9 cellular contexts compared by ENCODE assay signal in genomic region chr1:211335507-211336157, GRCh38. TPM values are rescaled to one million over a fixed set of nuclear protein-coding genes. Genes with fewer than 3 reads are reported as not detected.
DNase-seq lines count a peak whose midpoint lies in the region; ATAC-seq and TF ChIP-seq lines count a peak whose summit lies in the region.
"Had no signal": no experiment of that assay in that cellular context is flagged by ENCODE, and none has a peak within 500 bp of the region (broad histone marks: within the 10 kb centered on the region; RNA-seq: fewer than 3 reads in every experiment).

No MANE protein-coding gene starts in this region.

- no peaks in the 10 kb centered on the region for H3K79me2 ChIP-seq in mammary epithelial cell (ENCODE audit: insufficient read depth, low read length)
- H3K79me2 ChIP-seq in PC-9 (ENCODE audit: low read depth), result no peaks in the 10 kb centered on the region
- H3K79me2 ChIP-seq in SK-N-SH (ENCODE audit: insufficient read depth), result peaks cover 10% of the 10 kb centered on the region; the same call in 1 of the 2 replicates

- WGBS in mammary epithelial cell (ENCODE audit: low coverage, missing lambda C conversion rate), result 100% methylated on average over 3 of the region's 3 CpGs
- WGBS in transverse colon (ENCODE audit: low coverage in 1 of 2), 2 donors, result 24 to 63% methylated on average over 1 to 3 of the region's 3 CpGs
- 92% methylated on average over 3 of the region's 3 CpGs for WGBS in SK-N-SH (ENCODE audit: low lambda C conversion rate)

- H4K20me1 ChIP-seq in mammary epithelial cell (ENCODE audit: insufficient read depth, low read length), result no peaks in the 10 kb centered on the region
- H4K20me1 ChIP-seq in PC-9 (ENCODE audit: insufficient read depth), result no peaks in the 10 kb centered on the region
- H4K20me1 ChIP-seq in SK-N-SH (ENCODE audit: insufficient read depth), result no peaks in the 10 kb centered on the region

- H3K4me1 Mint-ChIP-seq in T-helper 1 cell treated with Interleukin-12 subunit alpha and Interleukin-12 subunit beta and Interleukin-4 antibody, amounts not matched to agents 30 μg/mL and 1 μg/mL, for 36 hours (ENCODE audit: low read depth), result peaks cover 74% of the 10 kb centered on the region

- no peaks in the 10 kb centered on the region for H3K9me3 Mint-ChIP-seq in T-helper 1 cell treated with Interleukin-12 subunit alpha and Interleukin-12 subunit beta and Interleukin-4 antibody, amounts not matched to agents 30 μg/mL and 1 μg/mL, for 36 hours

- H3K27ac Mint-ChIP-seq in T-helper 1 cell treated with Interleukin-12 subunit alpha and Interleukin-12 subunit beta and Interleukin-4 antibody, amounts not matched to agents 30 μg/mL and 1 μg/mL, for 36 hours, result peak overlapping the region; percentile 92

- dilution Hi-C loops in mammary epithelial cell (cut with HindIII; ENCODE audit: low sequenced_read_pairs), result loop anchor here (25.0 kb wide), 1 partner anchor 327 kb away; no protein-coding TSS in a partner anchor

- H3K4me3 ChIP-seq in breast epithelium (no peak overlapping the region), mammary epithelial cell (replicated peaks in 1 of 3; ENCODE audit: insufficient read depth in 1 of 3, low read depth in 2 of 3, low read length in 3 of 3) (no peak overlapping the region), transverse colon (peak overlapping the region in 1 of 4 donors; percentile 8), PC-9 (no peak overlapping the region), SK-N-SH (ENCODE audit: low read depth in 2 of 2, low read length in 1 of 2) (no peak overlapping the region)
- H3K4me3 ChIP-seq: prostate gland had no signal

- TF ChIP-seq EP300 in transverse colon (IDR thresholded peaks at IDR 0.05; ENCODE audit: low read depth), result no peak
- no peak for TF ChIP-seq EP300 in SK-N-SH (IDR thresholded peaks at IDR 0.05; ENCODE audit: borderline replicate concordance in 1 of 2, low read depth in 1 of 2, low read length in 1 of 2)

- H3K27me3 ChIP-seq in breast epithelium (no peaks in the 10 kb centered on the region), mammary epithelial cell (ENCODE audit: insufficient read depth, low read length) (no peaks in the 10 kb centered on the region), transverse colon (no peaks in the 10 kb centered on the region), PC-9 (ENCODE audit: insufficient read depth, low read depth) (no peaks in the 10 kb centered on the region), SK-N-SH (ENCODE audit: insufficient read depth) (no peaks in the 10 kb centered on the region)

- intact Hi-C loops in breast epithelium (cut with DNase I; ENCODE audit: low total_unique reads) (no loop called here), mammary epithelial cell (cut with micrococcal nuclease) (no loop called here), transverse colon (cut with DNase I; ENCODE audit: low total_unique reads) (no loop called here), PC-9 (cut with micrococcal nuclease; ENCODE audit: unreplicated experiment) (no loop called here)

- H2AFZ ChIP-seq in mammary epithelial cell (ENCODE audit: low read depth, low read length) (no peak overlapping the region), PC-9 (no peak overlapping the region), SK-N-SH (ENCODE audit: low read depth) (no peak overlapping the region)

- H3K4me3 Mint-ChIP-seq in T-helper 1 cell treated with Interleukin-12 subunit alpha and Interleukin-12 subunit beta and Interleukin-4 antibody, amounts not matched to agents 30 μg/mL and 1 μg/mL, for 36 hours, result peak overlapping the region; percentile 69

- TF ChIP-seq RAD21 in SK-N-SH (IDR thresholded peaks at IDR 0.05; ENCODE audit: low read length), result no peak

- no peak overlapping the region for H3K4me2 ChIP-seq in mammary epithelial cell (ENCODE audit: insufficient read depth, low read depth, low read length)
- H3K4me2 ChIP-seq in PC-9, result no peak overlapping the region
- no peak overlapping the region for H3K4me2 ChIP-seq in SK-N-SH

- no peak for TF ChIP-seq CTCF in breast epithelium (IDR thresholded peaks at IDR 0.05)
- TF ChIP-seq CTCF in mammary epithelial cell (conservative IDR thresholded peaks at IDR 0.05 in 1 of 2, IDR thresholded peaks at IDR 0.05 in 1 of 2; ENCODE audit: extremely low read depth in 1 of 2, insufficient read depth in 1 of 2, low read depth in 1 of 2, low read length in 2 of 2), result no peak
- TF ChIP-seq CTCF in transverse colon (IDR thresholded peaks at IDR 0.05), result no peak
- no peak for TF ChIP-seq CTCF in PC-9 (conservative IDR thresholded peaks at IDR 0.05)
- no peak for TF ChIP-seq CTCF in SK-N-SH (IDR thresholded peaks at IDR 0.05)

- no peaks in the 10 kb centered on the region for H3K27me3 Mint-ChIP-seq in T-helper 1 cell treated with Interleukin-12 subunit alpha and Interleukin-12 subunit beta and Interleukin-4 antibody, amounts not matched to agents 30 μg/mL and 1 μg/mL, for 36 hours (ENCODE audit: low read depth)

- H3K9me2 ChIP-seq in PC-9 (ENCODE audit: insufficient read depth) (no peaks in the 10 kb centered on the region), SK-N-SH (no peaks in the 10 kb centered on the region)

- H3F3A ChIP-seq in PC-9 (ENCODE audit: insufficient read depth, low read depth) (no peaks in the 10 kb centered on the region), SK-N-SH (replicated peaks; ENCODE audit: insufficient read depth) (no peaks in the 10 kb centered on the region)

- H3K36me3 ChIP-seq in breast epithelium (no peaks in the 10 kb centered on the region), mammary epithelial cell (ENCODE audit: insufficient read depth, low read length) (no peaks in the 10 kb centered on the region), transverse colon (no peaks in the 10 kb centered on the region), PC-9 (ENCODE audit: low read depth) (no peaks in the 10 kb centered on the region), SK-N-SH (replicated peaks in 1 of 2; ENCODE audit: control insufficient read depth in 1 of 2, insufficient read depth in 2 of 2, low read length in 1 of 2) (no peaks in the 10 kb centered on the region)
- H3K36me3 ChIP-seq: prostate gland had no signal

- ATAC-seq in HG02943 (IDR thresholded peaks at IDR 0.05; ENCODE audit: low read depth, unreplicated experiment), result peak; percentile 91

- in situ Hi-C loops in mammary epithelial cell (cut with MboI; ENCODE audit: low sequenced_read_pairs in 2 of 2), result loop anchor here in 1 of 2 donors (25.0 kb wide), 1 partner anchor 327 kb away; no protein-coding TSS in a partner anchor
- in situ Hi-C loops in transverse colon (cut with MboI; ENCODE audit: low pct_ligation_motif_present in 1 of 4, low pct_unique_long_range_greater_than_20kb in 1 of 4, low sequenced_read_pairs in 3 of 4), result no loop called here

- peaks cover 23% of the 10 kb centered on the region for H3K36me3 Mint-ChIP-seq in T-helper 1 cell treated with Interleukin-12 subunit alpha and Interleukin-12 subunit beta and Interleukin-4 antibody, amounts not matched to agents 30 μg/mL and 1 μg/mL, for 36 hours (ENCODE audit: low read depth)

- DNase-seq in breast epithelium (ENCODE audit: low spot score in 2 of 2), result no peak
- DNase-seq in mammary epithelial cell, result no peak
- DNase-seq in transverse colon, result peak; percentile 52
- no peak for DNase-seq in effector CD8-positive, alpha-beta T cell (lab: John Stamatoyannopoulos, UW)
- DNase-seq in PC-9, result no peak
- DNase-seq in SK-N-SH, result no peak

- peak overlapping the region; percentile 50 to 54 for H3K27ac ChIP-seq in breast epithelium
- no peak overlapping the region for H3K27ac ChIP-seq in mammary epithelial cell (ENCODE audit: insufficient read depth, low read depth, low read length)
- H3K27ac ChIP-seq in transverse colon, result peak overlapping the region; percentile 79 to 87 (median 86)
- H3K27ac ChIP-seq in PC-9, result no peak overlapping the region
- no peak overlapping the region for H3K27ac ChIP-seq in SK-N-SH (ENCODE audit: low read depth in 2 of 2, low read length in 1 of 2)
- H3K27ac ChIP-seq: prostate gland had no signal

- H3K9ac ChIP-seq in mammary epithelial cell (ENCODE audit: insufficient read depth, low read length) (no peak overlapping the region), SK-N-SH (no peak overlapping the region)

- H3K4me1 ChIP-seq in breast epithelium (peaks cover 0 to 4% of the 10 kb centered on the region in 2 donors), mammary epithelial cell (ENCODE audit: insufficient read depth, low read length) (peaks cover 5% of the 10 kb centered on the region), transverse colon (peaks cover 61 to 92% (median 73%) of the 10 kb centered on the region in 4 donors), PC-9 (replicated peaks; ENCODE audit: insufficient read depth) (peaks cover 21% of the 10 kb centered on the region), SK-N-SH (ENCODE audit: control insufficient read depth in 1 of 2, insufficient read depth in 2 of 2, low read depth in 1 of 2, low read length in 1 of 2) (peaks cover 0 to 28% of the 10 kb centered on the region in 2 experiments; a peak in 3 of 4 replicates)

- CTCF ChIA-PET in mammary epithelial cell (lab: Charles Lee; ENCODE audit: low non-redundant PET), result no interaction called here
- CTCF ChIA-PET in PC-9 (lab: Charles Lee), result no interaction called here
- CTCF ChIA-PET in SK-N-SH (lab: Yijun Ruan, JAX), result interaction anchor here (1.4 to 1.7 kb wide), 2 partner anchors 11 to 12 kb away, joined by 5 to 11 read pairs; no protein-coding TSS in a partner anchor

- BruUV-seq in mammary epithelial cell (replicated peaks; lab: Mats Ljungman, UMichigan) (no TSS peak), PC-9 (replicated peaks; lab: Mats Ljungman, UMichigan) (no TSS peak)

- POLR2A ChIA-PET in PC-9 (lab: Charles Lee; ENCODE audit: unreplicated experiment) (interaction anchor here (0.5 to 0.6 kb wide), 2 partner anchors 42 to 75 kb away, joined by 3 to 6 read pairs; no protein-coding TSS in a partner anchor), SK-N-SH (lab: Yijun Ruan, JAX) (no interaction called here)

- H3K9me3 ChIP-seq in breast epithelium (no peaks in the 10 kb centered on the region), mammary epithelial cell (replicated peaks; ENCODE audit: insufficient read depth, low read length) (no peaks in the 10 kb centered on the region), transverse colon (no peaks in the 10 kb centered on the region), PC-9 (ENCODE audit: insufficient read depth, low read depth) (no peaks in the 10 kb centered on the region), SK-N-SH (no peaks in the 10 kb centered on the region)
- H3K9me3 ChIP-seq: prostate gland had no signal

- no peak for TF ChIP-seq POLR2A in breast epithelium (IDR thresholded peaks at IDR 0.05)
- TF ChIP-seq POLR2A in transverse colon (IDR thresholded peaks at IDR 0.05), result no peak

RNA-seq across cellular contexts. Expression of gene TRAF5, which starts 9.0 kb away (rescaled TPM):
- total RNA-seq in breast epithelium (10 to 100 TPM; 10.9 to 28.8 (median 21.8) TPM), mammary epithelial cell (1 to 10 TPM; 2.2 to 9.0 TPM), transverse colon (10 to 100 TPM; 10.5 to 30.5 (median 17.0) TPM), PC-9 (2021) (8.1 and 10.9 TPM in 2 replicates)
- polyA plus RNA-seq in mammary epithelial cell (1.7 TPM), SK-N-SH (2012; rRNA removed) (7.6 and 10.5 TPM in 2 replicates)
- 2.5 TPM for polyA minus RNA-seq in mammary epithelial cell
- polyA plus RNA-seq in SK-N-SH (2012; cell fraction: cytosol; rRNA removed), result 5.1 and 5.4 TPM in 2 replicates
- polyA plus RNA-seq in SK-N-SH (2012; cell fraction: nucleus; rRNA removed), result 34.5 and 45.6 TPM in 2 replicates

Comparison
In these comparisons a context has a peak if more than half of its experiments do, and no peak if none do; other contexts are left out.
1. H3K27ac ChIP-seq: peak in breast epithelium (2 of 2) and transverse colon (4 of 4); none in mammary epithelial cell (single experiment), PC-9 (single experiment) and SK-N-SH (0 of 2).